In the genomic region with DNA sequence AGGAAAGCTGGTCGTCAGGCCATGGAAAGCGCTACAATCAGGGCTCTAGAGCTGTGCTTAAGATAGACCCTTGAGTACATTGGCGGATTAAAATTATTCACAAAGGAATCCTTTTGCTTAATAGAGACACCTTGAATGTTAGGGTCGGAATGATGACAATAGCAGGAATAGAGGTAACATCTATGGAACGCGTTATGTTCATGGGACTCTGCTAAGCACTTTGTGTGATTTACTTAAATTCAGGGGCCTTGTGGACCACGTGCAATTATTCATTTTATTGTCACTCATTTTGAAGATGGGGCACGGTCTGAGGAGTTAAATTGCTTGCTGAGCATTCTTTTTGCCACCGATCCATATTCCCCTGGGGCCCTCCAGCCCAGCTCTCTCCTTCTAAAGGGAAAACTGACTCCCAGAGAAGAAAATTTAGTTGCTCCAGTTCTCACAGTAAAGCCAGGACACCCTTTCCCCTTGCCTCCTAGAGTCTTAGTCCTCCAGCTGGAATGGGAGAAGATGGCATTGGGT, we compare ENCODE assay signal across 2 cellular contexts.
TF ChIP-seq lines count a peak whose summit lies in the region.

No MANE protein-coding gene starts in this region.

TF ChIP-seq in A549, 52 proteins besides CTCF, POLR2A, EP300 and RAD21:
- TF ChIP-seq ESRRA (IDR thresholded peaks at IDR 0.05; ENCODE audit: borderline replicate concordance, low read length) (no peak), PHF8 (IDR thresholded peaks at IDR 0.05; ENCODE audit: borderline replicate concordance, low read depth) (peak; percentile 85; the same call in 1 of the 2 replicates), CBX8 (IDR thresholded peaks at IDR 0.05) (no peak), RFX5 (IDR thresholded peaks at IDR 0.05) (no peak), JUN (IDR thresholded peaks at IDR 0.05) (0 out of 5 replicates have a peak, but pooled peaks of 1 of the 2 experiments have one; percentile 3), FOSB (CRISPR knock-in tag; IDR thresholded peaks at IDR 0.05) (no peak), KDM5A (IDR thresholded peaks at IDR 0.05) (no peak), RCOR1 (IDR thresholded peaks at IDR 0.05; ENCODE audit: low read depth, low read length) (no peak), HOXA7 (CRISPR knock-in tag; IDR thresholded peaks at IDR 0.05) (peak; percentile 19; the same call in 1 of the 2 replicates), HOXB5 (CRISPR knock-in tag; IDR thresholded peaks at IDR 0.05) (no peak)
- TF ChIP-seq, protein P1, sequence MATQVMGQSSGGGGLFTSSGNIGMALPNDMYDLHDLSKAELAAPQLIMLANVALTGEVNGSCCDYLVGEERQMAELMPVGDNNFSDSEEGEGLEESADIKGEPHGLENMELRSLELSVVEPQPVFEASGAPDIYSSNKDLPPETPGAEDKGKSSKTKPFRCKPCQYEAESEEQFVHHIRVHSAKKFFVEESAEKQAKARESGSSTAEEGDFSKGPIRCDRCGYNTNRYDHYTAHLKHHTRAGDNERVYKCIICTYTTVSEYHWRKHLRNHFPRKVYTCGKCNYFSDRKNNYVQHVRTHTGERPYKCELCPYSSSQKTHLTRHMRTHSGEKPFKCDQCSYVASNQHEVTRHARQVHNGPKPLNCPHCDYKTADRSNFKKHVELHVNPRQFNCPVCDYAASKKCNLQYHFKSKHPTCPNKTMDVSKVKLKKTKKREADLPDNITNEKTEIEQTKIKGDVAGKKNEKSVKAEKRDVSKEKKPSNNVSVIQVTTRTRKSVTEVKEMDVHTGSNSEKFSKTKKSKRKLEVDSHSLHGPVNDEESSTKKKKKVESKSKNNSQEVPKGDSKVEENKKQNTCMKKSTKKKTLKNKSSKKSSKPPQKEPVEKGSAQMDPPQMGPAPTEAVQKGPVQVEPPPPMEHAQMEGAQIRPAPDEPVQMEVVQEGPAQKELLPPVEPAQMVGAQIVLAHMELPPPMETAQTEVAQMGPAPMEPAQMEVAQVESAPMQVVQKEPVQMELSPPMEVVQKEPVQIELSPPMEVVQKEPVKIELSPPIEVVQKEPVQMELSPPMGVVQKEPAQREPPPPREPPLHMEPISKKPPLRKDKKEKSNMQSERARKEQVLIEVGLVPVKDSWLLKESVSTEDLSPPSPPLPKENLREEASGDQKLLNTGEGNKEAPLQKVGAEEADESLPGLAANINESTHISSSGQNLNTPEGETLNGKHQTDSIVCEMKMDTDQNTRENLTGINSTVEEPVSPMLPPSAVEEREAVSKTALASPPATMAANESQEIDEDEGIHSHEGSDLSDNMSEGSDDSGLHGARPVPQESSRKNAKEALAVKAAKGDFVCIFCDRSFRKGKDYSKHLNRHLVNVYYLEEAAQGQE (IDR thresholded peaks at IDR 0.05): no peak

TF ChIP-seq in K562, 482 proteins besides CTCF, POLR2A, EP300 and RAD21 (continues in another document):
- TF ChIP-seq NFRKB (IDR thresholded peaks at IDR 0.05; ENCODE audit: low read depth): peak; percentile 98
- TF ChIP-seq, protein P2, sequence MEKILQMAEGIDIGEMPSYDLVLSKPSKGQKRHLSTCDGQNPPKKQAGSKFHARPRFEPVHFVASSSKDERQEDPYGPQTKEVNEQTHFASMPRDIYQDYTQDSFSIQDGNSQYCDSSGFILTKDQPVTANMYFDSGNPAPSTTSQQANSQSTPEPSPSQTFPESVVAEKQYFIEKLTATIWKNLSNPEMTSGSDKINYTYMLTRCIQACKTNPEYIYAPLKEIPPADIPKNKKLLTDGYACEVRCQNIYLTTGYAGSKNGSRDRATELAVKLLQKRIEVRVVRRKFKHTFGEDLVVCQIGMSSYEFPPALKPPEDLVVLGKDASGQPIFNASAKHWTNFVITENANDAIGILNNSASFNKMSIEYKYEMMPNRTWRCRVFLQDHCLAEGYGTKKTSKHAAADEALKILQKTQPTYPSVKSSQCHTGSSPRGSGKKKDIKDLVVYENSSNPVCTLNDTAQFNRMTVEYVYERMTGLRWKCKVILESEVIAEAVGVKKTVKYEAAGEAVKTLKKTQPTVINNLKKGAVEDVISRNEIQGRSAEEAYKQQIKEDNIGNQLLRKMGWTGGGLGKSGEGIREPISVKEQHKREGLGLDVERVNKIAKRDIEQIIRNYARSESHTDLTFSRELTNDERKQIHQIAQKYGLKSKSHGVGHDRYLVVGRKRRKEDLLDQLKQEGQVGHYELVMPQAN (IDR thresholded peaks at IDR 0.05; ENCODE audit: borderline replicate concordance): no peak; the same call in 1 of the 2 replicates
- TF ChIP-seq NFE2 (IDR thresholded peaks at IDR 0.05; ENCODE audit: low read depth): no peak
- TF ChIP-seq, protein P3, sequence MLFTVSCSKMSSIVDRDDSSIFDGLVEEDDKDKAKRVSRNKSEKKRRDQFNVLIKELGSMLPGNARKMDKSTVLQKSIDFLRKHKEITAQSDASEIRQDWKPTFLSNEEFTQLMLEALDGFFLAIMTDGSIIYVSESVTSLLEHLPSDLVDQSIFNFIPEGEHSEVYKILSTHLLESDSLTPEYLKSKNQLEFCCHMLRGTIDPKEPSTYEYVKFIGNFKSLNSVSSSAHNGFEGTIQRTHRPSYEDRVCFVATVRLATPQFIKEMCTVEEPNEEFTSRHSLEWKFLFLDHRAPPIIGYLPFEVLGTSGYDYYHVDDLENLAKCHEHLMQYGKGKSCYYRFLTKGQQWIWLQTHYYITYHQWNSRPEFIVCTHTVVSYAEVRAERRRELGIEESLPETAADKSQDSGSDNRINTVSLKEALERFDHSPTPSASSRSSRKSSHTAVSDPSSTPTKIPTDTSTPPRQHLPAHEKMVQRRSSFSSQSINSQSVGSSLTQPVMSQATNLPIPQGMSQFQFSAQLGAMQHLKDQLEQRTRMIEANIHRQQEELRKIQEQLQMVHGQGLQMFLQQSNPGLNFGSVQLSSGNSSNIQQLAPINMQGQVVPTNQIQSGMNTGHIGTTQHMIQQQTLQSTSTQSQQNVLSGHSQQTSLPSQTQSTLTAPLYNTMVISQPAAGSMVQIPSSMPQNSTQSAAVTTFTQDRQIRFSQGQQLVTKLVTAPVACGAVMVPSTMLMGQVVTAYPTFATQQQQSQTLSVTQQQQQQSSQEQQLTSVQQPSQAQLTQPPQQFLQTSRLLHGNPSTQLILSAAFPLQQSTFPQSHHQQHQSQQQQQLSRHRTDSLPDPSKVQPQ (CRISPR knock-in tag; IDR thresholded peaks at IDR 0.05; ENCODE audit: borderline replicate concordance): 0 out of 2 replicates have a peak, but pooled peaks have one; percentile 23
- TF ChIP-seq TSC22D4 (tag; IDR thresholded peaks at IDR 0.05): no peak
- no peak for TF ChIP-seq CEBPG (CRISPR knock-in tag; IDR thresholded peaks at IDR 0.05)
- no peak for TF ChIP-seq CEBPG (tag; conservative IDR thresholded peaks at IDR 0.05 in 1 of 2, IDR thresholded peaks at IDR 0.05 in 1 of 2)
- no peak for TF ChIP-seq ZNF445 (CRISPR knock-in tag; IDR thresholded peaks at IDR 0.05; ENCODE audit: low read depth)
- TF ChIP-seq, protein P4, sequence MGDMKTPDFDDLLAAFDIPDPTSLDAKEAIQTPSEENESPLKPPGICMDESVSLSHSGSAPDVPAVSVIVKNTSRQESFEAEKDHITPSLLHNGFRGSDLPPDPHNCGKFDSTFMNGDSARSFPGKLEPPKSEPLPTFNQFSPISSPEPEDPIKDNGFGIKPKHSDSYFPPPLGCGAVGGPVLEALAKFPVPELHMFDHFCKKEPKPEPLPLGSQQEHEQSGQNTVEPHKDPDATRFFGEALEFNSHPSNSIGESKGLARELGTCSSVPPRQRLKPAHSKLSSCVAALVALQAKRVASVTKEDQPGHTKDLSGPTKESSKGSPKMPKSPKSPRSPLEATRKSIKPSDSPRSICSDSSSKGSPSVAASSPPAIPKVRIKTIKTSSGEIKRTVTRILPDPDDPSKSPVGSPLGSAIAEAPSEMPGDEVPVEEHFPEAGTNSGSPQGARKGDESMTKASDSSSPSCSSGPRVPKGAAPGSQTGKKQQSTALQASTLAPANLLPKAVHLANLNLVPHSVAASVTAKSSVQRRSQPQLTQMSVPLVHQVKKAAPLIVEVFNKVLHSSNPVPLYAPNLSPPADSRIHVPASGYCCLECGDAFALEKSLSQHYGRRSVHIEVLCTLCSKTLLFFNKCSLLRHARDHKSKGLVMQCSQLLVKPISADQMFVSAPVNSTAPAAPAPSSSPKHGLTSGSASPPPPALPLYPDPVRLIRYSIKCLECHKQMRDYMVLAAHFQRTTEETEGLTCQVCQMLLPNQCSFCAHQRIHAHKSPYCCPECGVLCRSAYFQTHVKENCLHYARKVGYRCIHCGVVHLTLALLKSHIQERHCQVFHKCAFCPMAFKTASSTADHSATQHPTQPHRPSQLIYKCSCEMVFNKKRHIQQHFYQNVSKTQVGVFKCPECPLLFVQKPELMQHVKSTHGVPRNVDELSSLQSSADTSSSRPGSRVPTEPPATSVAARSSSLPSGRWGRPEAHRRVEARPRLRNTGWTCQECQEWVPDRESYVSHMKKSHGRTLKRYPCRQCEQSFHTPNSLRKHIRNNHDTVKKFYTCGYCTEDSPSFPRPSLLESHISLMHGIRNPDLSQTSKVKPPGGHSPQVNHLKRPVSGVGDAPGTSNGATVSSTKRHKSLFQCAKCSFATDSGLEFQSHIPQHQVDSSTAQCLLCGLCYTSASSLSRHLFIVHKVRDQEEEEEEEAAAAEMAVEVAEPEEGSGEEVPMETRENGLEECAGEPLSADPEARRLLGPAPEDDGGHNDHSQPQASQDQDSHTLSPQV (IDR thresholded peaks at IDR 0.05): peak; percentile 29; the same call in 1 of the 2 replicates
- TF ChIP-seq, protein P5, sequence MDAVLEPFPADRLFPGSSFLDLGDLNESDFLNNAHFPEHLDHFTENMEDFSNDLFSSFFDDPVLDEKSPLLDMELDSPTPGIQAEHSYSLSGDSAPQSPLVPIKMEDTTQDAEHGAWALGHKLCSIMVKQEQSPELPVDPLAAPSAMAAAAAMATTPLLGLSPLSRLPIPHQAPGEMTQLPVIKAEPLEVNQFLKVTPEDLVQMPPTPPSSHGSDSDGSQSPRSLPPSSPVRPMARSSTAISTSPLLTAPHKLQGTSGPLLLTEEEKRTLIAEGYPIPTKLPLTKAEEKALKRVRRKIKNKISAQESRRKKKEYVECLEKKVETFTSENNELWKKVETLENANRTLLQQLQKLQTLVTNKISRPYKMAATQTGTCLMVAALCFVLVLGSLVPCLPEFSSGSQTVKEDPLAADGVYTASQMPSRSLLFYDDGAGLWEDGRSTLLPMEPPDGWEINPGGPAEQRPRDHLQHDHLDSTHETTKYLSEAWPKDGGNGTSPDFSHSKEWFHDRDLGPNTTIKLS (IDR thresholded peaks at IDR 0.05; ENCODE audit: borderline replicate concordance, low read depth): no peak
- TF ChIP-seq, protein P6, sequence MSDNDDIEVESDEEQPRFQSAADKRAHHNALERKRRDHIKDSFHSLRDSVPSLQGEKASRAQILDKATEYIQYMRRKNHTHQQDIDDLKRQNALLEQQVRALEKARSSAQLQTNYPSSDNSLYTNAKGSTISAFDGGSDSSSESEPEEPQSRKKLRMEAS (CRISPR knock-in tag; IDR thresholded peaks at IDR 0.05): no peak
- TF ChIP-seq, protein P7, sequence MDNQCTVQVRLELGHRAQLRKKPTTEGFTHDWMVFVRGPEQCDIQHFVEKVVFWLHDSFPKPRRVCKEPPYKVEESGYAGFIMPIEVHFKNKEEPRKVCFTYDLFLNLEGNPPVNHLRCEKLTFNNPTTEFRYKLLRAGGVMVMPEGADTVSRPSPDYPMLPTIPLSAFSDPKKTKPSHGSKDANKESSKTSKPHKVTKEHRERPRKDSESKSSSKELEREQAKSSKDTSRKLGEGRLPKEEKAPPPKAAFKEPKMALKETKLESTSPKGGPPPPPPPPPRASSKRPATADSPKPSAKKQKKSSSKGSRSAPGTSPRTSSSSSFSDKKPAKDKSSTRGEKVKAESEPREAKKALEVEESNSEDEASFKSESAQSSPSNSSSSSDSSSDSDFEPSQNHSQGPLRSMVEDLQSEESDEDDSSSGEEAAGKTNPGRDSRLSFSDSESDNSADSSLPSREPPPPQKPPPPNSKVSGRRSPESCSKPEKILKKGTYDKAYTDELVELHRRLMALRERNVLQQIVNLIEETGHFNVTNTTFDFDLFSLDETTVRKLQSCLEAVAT (IDR thresholded peaks at IDR 0.05): peak in 1 of 2 experiments; percentile 45; a peak in 1 of 4 replicates
- no peak for TF ChIP-seq ZNF165 (CRISPR knock-in tag; IDR thresholded peaks at IDR 0.05; ENCODE audit: borderline replicate concordance)
- TF ChIP-seq ZNF75A (CRISPR knock-in tag; IDR thresholded peaks at IDR 0.05): 0 out of 2 replicates have a peak, but pooled peaks have one; percentile 42
- TF ChIP-seq TBP (optimal IDR thresholded peaks at IDR 0.05; ENCODE audit: low read depth, low read length): no peak
- TF ChIP-seq, protein P8, sequence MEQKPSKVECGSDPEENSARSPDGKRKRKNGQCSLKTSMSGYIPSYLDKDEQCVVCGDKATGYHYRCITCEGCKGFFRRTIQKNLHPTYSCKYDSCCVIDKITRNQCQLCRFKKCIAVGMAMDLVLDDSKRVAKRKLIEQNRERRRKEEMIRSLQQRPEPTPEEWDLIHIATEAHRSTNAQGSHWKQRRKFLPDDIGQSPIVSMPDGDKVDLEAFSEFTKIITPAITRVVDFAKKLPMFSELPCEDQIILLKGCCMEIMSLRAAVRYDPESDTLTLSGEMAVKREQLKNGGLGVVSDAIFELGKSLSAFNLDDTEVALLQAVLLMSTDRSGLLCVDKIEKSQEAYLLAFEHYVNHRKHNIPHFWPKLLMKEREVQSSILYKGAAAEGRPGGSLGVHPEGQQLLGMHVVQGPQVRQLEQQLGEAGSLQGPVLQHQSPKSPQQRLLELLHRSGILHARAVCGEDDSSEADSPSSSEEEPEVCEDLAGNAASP (IDR thresholded peaks at IDR 0.05): no peak
- 0 out of 4 replicates have a peak, but pooled peaks of 1 of the 2 experiments have one; percentile 40 for TF ChIP-seq TEAD1 (CRISPR knock-in tag; IDR thresholded peaks at IDR 0.05)
- TF ChIP-seq, protein P9, sequence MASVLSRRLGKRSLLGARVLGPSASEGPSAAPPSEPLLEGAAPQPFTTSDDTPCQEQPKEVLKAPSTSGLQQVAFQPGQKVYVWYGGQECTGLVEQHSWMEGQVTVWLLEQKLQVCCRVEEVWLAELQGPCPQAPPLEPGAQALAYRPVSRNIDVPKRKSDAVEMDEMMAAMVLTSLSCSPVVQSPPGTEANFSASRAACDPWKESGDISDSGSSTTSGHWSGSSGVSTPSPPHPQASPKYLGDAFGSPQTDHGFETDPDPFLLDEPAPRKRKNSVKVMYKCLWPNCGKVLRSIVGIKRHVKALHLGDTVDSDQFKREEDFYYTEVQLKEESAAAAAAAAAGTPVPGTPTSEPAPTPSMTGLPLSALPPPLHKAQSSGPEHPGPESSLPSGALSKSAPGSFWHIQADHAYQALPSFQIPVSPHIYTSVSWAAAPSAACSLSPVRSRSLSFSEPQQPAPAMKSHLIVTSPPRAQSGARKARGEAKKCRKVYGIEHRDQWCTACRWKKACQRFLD (CRISPR knock-in tag; IDR thresholded peaks at IDR 0.05): no peak; the same call in 1 of the 2 replicates
- TF ChIP-seq BCL6 (CRISPR knock-in tag; IDR thresholded peaks at IDR 0.05): 0 out of 2 replicates have a peak, but pooled peaks have one; percentile 24
- no peak for TF ChIP-seq CREB1 (IDR thresholded peaks at IDR 0.05)
- no peak for TF ChIP-seq CREB1 (CRISPR knock-in tag; IDR thresholded peaks at IDR 0.05)
- TF ChIP-seq ZNF121 (CRISPR knock-in tag; conservative IDR thresholded peaks at IDR 0.05): no peak
- TF ChIP-seq ZNF311 (CRISPR knock-in tag; IDR thresholded peaks at IDR 0.05): no peak
- no peak for TF ChIP-seq GATAD2B (IDR thresholded peaks at IDR 0.05; ENCODE audit: borderline replicate concordance)
- TF ChIP-seq MYBL2 (IDR thresholded peaks at IDR 0.05; ENCODE audit: low read depth): no peak
- no peak for TF ChIP-seq MYBL2 (CRISPR knock-in tag; IDR thresholded peaks at IDR 0.05; ENCODE audit: borderline replicate concordance)
- TF ChIP-seq CHD1 (IDR thresholded peaks at IDR 0.05; ENCODE audit: low read length): peak; percentile 38
- no peak for TF ChIP-seq MXI1 (IDR thresholded peaks at IDR 0.05; ENCODE audit: low read depth, low read length)
